ENCODE assay signal across 9 cellular contexts in genomic region chr5:136079195-136079985, GRCh38. TPM values are rescaled to one million over a fixed set of nuclear protein-coding genes. Genes with fewer than 3 reads are reported as not detected.
DNase-seq lines count a peak whose midpoint lies in the region; ATAC-seq and TF ChIP-seq lines count a peak whose summit lies in the region.
"Had no signal": no experiment of that assay in that cellular context is flagged by ENCODE, and none has a peak within 500 bp of the region (broad histone marks: within the 10 kb centered on the region; RNA-seq: fewer than 3 reads in every experiment).

No MANE protein-coding gene starts in this region.

- ATAC-seq in heart right ventricle (no peak), Right ventricle myocardium inferior (no peak), upper lobe of right lung (no peak), HG03175 (IDR thresholded peaks at IDR 0.05; ENCODE audit: unreplicated experiment) (no peak), esophagus mucosa (no peak)
- no peak for ATAC-seq in activated naive CD8-positive, alpha-beta T cell treated with anti-CD3 and anti-CD28 coated beads, Interleukin-2, amount 50 U/mL, for 24 hours

- DNase-seq in heart right ventricle (no peak), Right ventricle myocardium inferior (ENCODE audit: missing footprints) (no peak), kidney epithelial cell (ENCODE audit: low read depth) (no peak), upper lobe of right lung (no peak), hippocampal formation (lab: John Stamatoyannopoulos, UW) (no peak)
- no peak for DNase-seq in activated naive CD8-positive, alpha-beta T cell treated with anti-CD3 and anti-CD28 coated beads, Interleukin-2, amount 50 U/mL, for 24 hours
- DNase-seq: NCI-H1930 had no signal

- H3K4me3 Mint-ChIP-seq in activated naive CD8-positive, alpha-beta T cell treated with anti-CD3 and anti-CD28 coated beads, Interleukin-2, amount 50 U/mL, for 24 hours: peak overlapping the region; percentile 75

- peaks cover 14% of the 10 kb centered on the region for H3K4me1 Mint-ChIP-seq in activated naive CD8-positive, alpha-beta T cell treated with anti-CD3 and anti-CD28 coated beads, Interleukin-2, amount 50 U/mL, for 24 hours

- no peaks in the 10 kb centered on the region for H3K36me3 ChIP-seq in heart right ventricle
- H3K36me3 ChIP-seq in kidney epithelial cell (ENCODE audit: control insufficient read depth, insufficient read depth, low read length): no peaks in the 10 kb centered on the region
- no peaks in the 10 kb centered on the region for H3K36me3 ChIP-seq in upper lobe of right lung

- TF ChIP-seq CTCF in heart right ventricle (IDR thresholded peaks at IDR 0.05) (peak in 1 of 9 donors; percentile 9), kidney epithelial cell (IDR thresholded peaks at IDR 0.05; ENCODE audit: insufficient read depth, low read length, poor library complexity, severe bottlenecking) (peak; percentile 28), upper lobe of right lung (IDR thresholded peaks at IDR 0.05) (no peak)

- H3K27me3 ChIP-seq in heart right ventricle (peaks cover 0 to 28% (median 0%) of the 10 kb centered on the region in 7 donors), kidney epithelial cell (ENCODE audit: control insufficient read depth, insufficient read depth, low read length) (peaks cover 2% of the 10 kb centered on the region), upper lobe of right lung (peaks cover 6% of the 10 kb centered on the region)

- H3K4me3 ChIP-seq in heart right ventricle (peak overlapping the region in 8 of 10 donors; percentile 23 to 51 (median 41)), kidney epithelial cell (ENCODE audit: low read depth, low read length) (peak overlapping the region; percentile 70), upper lobe of right lung (peak overlapping the region; percentile 49)

- H3K9me3 ChIP-seq in heart right ventricle (no peaks in the 10 kb centered on the region), upper lobe of right lung (no peaks in the 10 kb centered on the region)

- H3K27me3 Mint-ChIP-seq in activated naive CD8-positive, alpha-beta T cell treated with anti-CD3 and anti-CD28 coated beads, Interleukin-2, amount 50 U/mL, for 24 hours: peaks cover 43% of the 10 kb centered on the region

- no peaks in the 10 kb centered on the region for H3K9me3 Mint-ChIP-seq in activated naive CD8-positive, alpha-beta T cell treated with anti-CD3 and anti-CD28 coated beads, Interleukin-2, amount 50 U/mL, for 24 hours

- intact Hi-C loops in heart right ventricle (cut with DNase I): loop anchor here in 3 of 10 donors (5.0 to 10.0 kb wide), 3 partner anchors 93 to 195 kb away; partner anchors contain the start of gene LECT2 (in 1 of the 3)
- intact Hi-C loops in Right ventricle myocardium inferior (cut with DNase I): no loop called here
- intact Hi-C loops in upper lobe of right lung (cut with DNase I): no loop called here

- no peak overlapping the region for H3K27ac Mint-ChIP-seq in activated naive CD8-positive, alpha-beta T cell treated with anti-CD3 and anti-CD28 coated beads, Interleukin-2, amount 50 U/mL, for 24 hours

- 47 to 71% methylated on average over 25 of the region's 25 CpGs for WGBS in heart right ventricle, 2 donors

- H3K27ac ChIP-seq in heart right ventricle: peak overlapping the region in 2 of 10 donors; percentile 86 to 88
- H3K27ac ChIP-seq in upper lobe of right lung: no peak overlapping the region

- H3K4me1 ChIP-seq in heart right ventricle (peaks cover 0 to 34% (median 15%) of the 10 kb centered on the region in 9 donors), upper lobe of right lung (peaks cover 8% of the 10 kb centered on the region)

- H3K36me3 Mint-ChIP-seq in activated naive CD8-positive, alpha-beta T cell treated with anti-CD3 and anti-CD28 coated beads, Interleukin-2, amount 50 U/mL, for 24 hours (ENCODE audit: low read depth): peaks cover 2% of the 10 kb centered on the region

RNA-seq across cellular contexts. Expression of gene TGFBI, which starts 50.6 kb away (rescaled TPM):
- total RNA-seq in heart right ventricle: 100 to 1,000 TPM in 1 of 10 donors, 10 to 100 TPM in 9; 29.6 to 137 (median 46.2) TPM
- polyA plus RNA-seq in heart right ventricle: 10 to 100 TPM; 65.5 to 69.9 TPM
- total RNA-seq in Right ventricle myocardium inferior: 66.5 TPM
- 443 and 453 TPM in 2 replicates for total RNA-seq in kidney epithelial cell
- 96.7 TPM for total RNA-seq in upper lobe of right lung
- total RNA-seq in esophagus mucosa: 13.4 TPM

RNA-seq across cellular contexts. Expression of gene SMAD5, which starts 53.3 kb away (rescaled TPM):
- total RNA-seq in heart right ventricle (10 to 100 TPM; 33.3 to 53.8 (median 39.8) TPM), Right ventricle myocardium inferior (42.0 TPM), kidney epithelial cell (37.4 and 40.1 TPM in 2 replicates), upper lobe of right lung (52.7 TPM), esophagus mucosa (46.8 TPM)
- 1 to 10 TPM; 7.0 to 8.5 TPM for polyA plus RNA-seq in heart right ventricle
